Comparison of ENCODE assay signal across 8 cellular contexts in genomic region chr14:64510825-64511679, GRCh38. TPM values are rescaled to one million over a fixed set of nuclear protein-coding genes. Genes with fewer than 3 reads are reported as not detected.
DNase-seq lines count a peak whose midpoint lies in the region; ATAC-seq and TF ChIP-seq lines count a peak whose summit lies in the region.

No MANE protein-coding gene starts in this region.

- H3K4me3 ChIP-seq in MM.1S (ENCODE audit: low read length) = no peak overlapping the region
- no peak overlapping the region for H3K4me3 ChIP-seq in osteoblast (ENCODE audit: insufficient read depth, low read length)
- no peak overlapping the region for H3K4me3 ChIP-seq in upper lobe of left lung

- H4K20me1 ChIP-seq in MM.1S (ENCODE audit: insufficient read depth, low read length) = peaks cover 14% of the 10 kb centered on the region; the same call in 1 of the 2 replicates
- H4K20me1 ChIP-seq in osteoblast (ENCODE audit: insufficient read depth, low read length) = peaks cover 89% of the 10 kb centered on the region

- no peak for TF ChIP-seq EP300 in upper lobe of left lung (IDR thresholded peaks at IDR 0.05)

- peak; percentile 85 for DNase-seq in G401 (ENCODE audit: low spot score)
- peak; percentile 40 for DNase-seq in MM.1S
- peak; percentile 43 to 63 for DNase-seq in SHP77 (lab: John Stamatoyannopoulos, UW)
- peak in 3 of 4 experiments; percentile 7 to 46 (median 37) for DNase-seq in activated naive CD4-positive, alpha-beta T cell (lab: John Stamatoyannopoulos, UW)
- peak in 1 of 2 donors; percentile 57 for DNase-seq in foreskin keratinocyte
- DNase-seq in osteoblast (ENCODE audit: insufficient read length, low spot score, missing footprints) = peak; percentile 52
- peak in 1 of 2 donors; percentile 71 for DNase-seq in upper lobe of left lung

- peaks cover 22% of the 10 kb centered on the region for H3K4me1 ChIP-seq in MM.1S (ENCODE audit: low read length)
- H3K4me1 ChIP-seq in foreskin keratinocyte = peaks cover 43% of the 10 kb centered on the region
- peaks cover 36% of the 10 kb centered on the region for H3K4me1 ChIP-seq in osteoblast (ENCODE audit: insufficient read depth, low read length)
- H3K4me1 ChIP-seq in upper lobe of left lung = peaks cover 48 to 85% (median 70%) of the 10 kb centered on the region in 4 donors

- 15 to 16% methylated on average over 4 of the region's 4 CpGs for WGBS in upper lobe of left lung, 2 donors

- H3K27ac ChIP-seq in MM.1S (ENCODE audit: low read length) (no peak overlapping the region; the same call in 1 of the 2 replicates), foreskin keratinocyte (no peak overlapping the region), osteoblast (ENCODE audit: low read depth, low read length) (no peak overlapping the region), upper lobe of left lung (peak overlapping the region in 3 of 4 donors; percentile 8 to 52 (median 49))

- H3K36me3 ChIP-seq in MM.1S (replicated peaks; ENCODE audit: insufficient read depth, low read length) (no peaks in the 10 kb centered on the region), osteoblast (ENCODE audit: insufficient read depth, low read length) (peaks cover 7% of the 10 kb centered on the region), upper lobe of left lung (no peaks in the 10 kb centered on the region)

- H3K27me3 ChIP-seq in MM.1S (replicated peaks; ENCODE audit: insufficient read depth, low read length) = no peaks in the 10 kb centered on the region
- no peaks in the 10 kb centered on the region for H3K27me3 ChIP-seq in foreskin keratinocyte
- H3K27me3 ChIP-seq in osteoblast (ENCODE audit: insufficient read depth, low read length) = no peaks in the 10 kb centered on the region
- H3K27me3 ChIP-seq in upper lobe of left lung = no peaks in the 10 kb centered on the region

- H3F3A ChIP-seq in MM.1S (ENCODE audit: insufficient read depth, low read length) = peaks cover 12% of the 10 kb centered on the region

- ATAC-seq in foreskin keratinocyte (peak; percentile 45), upper lobe of left lung (ENCODE audit: low FRiP score in 2 of 2) (peak; percentile 88), GM18511 (IDR thresholded peaks at IDR 0.05; ENCODE audit: unreplicated experiment) (no peak)

- H3K4me2 ChIP-seq in MM.1S (ENCODE audit: low read depth, low read length) (no peak overlapping the region), osteoblast (ENCODE audit: insufficient read depth, low read length) (peak overlapping the region; percentile 12)

- no peaks in the 10 kb centered on the region for H3K9me3 ChIP-seq in MM.1S (replicated peaks; ENCODE audit: insufficient read depth, low read length)
- no peaks in the 10 kb centered on the region for H3K9me3 ChIP-seq in osteoblast (ENCODE audit: low read depth, low read length)
- H3K9me3 ChIP-seq in upper lobe of left lung = no peaks in the 10 kb centered on the region

- H3K79me2 ChIP-seq in MM.1S (ENCODE audit: low read length) (peaks cover 98% of the 10 kb centered on the region), osteoblast (ENCODE audit: insufficient read depth, low read length) (peaks cover 96% of the 10 kb centered on the region)

- H2AFZ ChIP-seq in MM.1S (ENCODE audit: low read length) (no peak overlapping the region), osteoblast (ENCODE audit: low read length) (no peak overlapping the region)

- TF ChIP-seq CTCF in MM.1S (IDR thresholded peaks at IDR 0.05; ENCODE audit: low read length) = peak; percentile 69
- peak; percentile 92 for TF ChIP-seq CTCF in foreskin keratinocyte (conservative IDR thresholded peaks at IDR 0.05)
- TF ChIP-seq CTCF in osteoblast (IDR thresholded peaks at IDR 0.05; ENCODE audit: extremely low read depth, low read depth, low read length) = peak; percentile 94
- peak; percentile 77 to 91 (median 84) for TF ChIP-seq CTCF in upper lobe of left lung (IDR thresholded peaks at IDR 0.05)

- no peak for TF ChIP-seq POLR2A in upper lobe of left lung (IDR thresholded peaks at IDR 0.05)

- in situ Hi-C loops in G401 (cut with HindIII; ENCODE audit: low sequenced_read_pairs) = no loop called here

- no peak overlapping the region for H3K9ac ChIP-seq in MM.1S (ENCODE audit: low read length)

- no peaks in the 10 kb centered on the region for H3K9me2 ChIP-seq in MM.1S (replicated peaks; ENCODE audit: insufficient read depth, low read length)

RNA-seq across cellular contexts. Expression of gene ZBTB1, which starts 6.5 kb away (rescaled TPM):
- 31.6 and 38.0 TPM in 2 replicates for total RNA-seq in G401 (2014; rRNA removed; shearing (Covaris generic))
- total RNA-seq in foreskin keratinocyte (28.4 and 34.3 TPM in 2 replicates), osteoblast (60.4 and 67.7 TPM in 2 replicates), upper lobe of left lung (10 to 100 TPM; 34.3 to 74.0 (median 43.2) TPM)
- 6.1 and 6.9 TPM in 2 replicates for polyA plus RNA-seq in foreskin keratinocyte

RNA-seq across cellular contexts. Expression of gene ZBTB25, which starts 7.4 kb away (rescaled TPM):
- 1.2 and 3.1 TPM in 2 replicates for total RNA-seq in G401 (2014; rRNA removed; shearing (Covaris generic))
- total RNA-seq in foreskin keratinocyte (7.1 TPM in 2 replicates), osteoblast (9.8 and 10.6 TPM in 2 replicates), upper lobe of left lung (10 to 100 TPM in 3 of 6 donors, 1 to 10 TPM in 3; 5.9 to 31.4 (median 10.3) TPM)
- 2.1 and 3.2 TPM in 2 replicates for polyA plus RNA-seq in foreskin keratinocyte

RNA-seq across cellular contexts. Expression of gene HSPA2, which starts 29.5 kb away (rescaled TPM):
- total RNA-seq in G401 (2014; rRNA removed; shearing (Covaris generic)) = not detected in 2 replicates
- 23.1 and 33.2 TPM in 2 replicates for total RNA-seq in foreskin keratinocyte
- polyA plus RNA-seq in foreskin keratinocyte = 13.6 and 22.1 TPM in 2 replicates
- total RNA-seq in osteoblast = 1.8 and 4.0 TPM in 2 replicates
- 10 to 100 TPM in 4 of 6 donors, 1 to 10 TPM in 2; 4.8 to 25.7 (median 12.1) TPM for total RNA-seq in upper lobe of left lung

RNA-seq across cellular contexts. Expression of gene PPP1R36, which starts 38.7 kb away (rescaled TPM):
- 0.25 TPM in 1 of 2 replicates, not detected in the other for total RNA-seq in G401 (2014; rRNA removed; shearing (Covaris generic))
- total RNA-seq in foreskin keratinocyte (0.88 and 0.99 TPM in 2 replicates), osteoblast (0.88 and 1.1 TPM in 2 replicates), upper lobe of left lung (1 to 10 TPM in 3 of 6 donors, under 1 TPM in 2, not detected in 1; 0.54 to 2.9 (median 1.4) TPM)
- 0.39 and 0.41 TPM in 2 replicates for polyA plus RNA-seq in foreskin keratinocyte

RNA-seq across cellular contexts. Expression of gene AKAP5, which starts 45.8 kb away (rescaled TPM):
- total RNA-seq in G401 (2014; rRNA removed; shearing (Covaris generic)) = 1.5 and 2.1 TPM in 2 replicates
- total RNA-seq in foreskin keratinocyte (0.10 and 0.11 TPM in 2 replicates), osteoblast (0.59 and 1.1 TPM in 2 replicates), upper lobe of left lung (1 to 10 TPM; 1.0 to 5.4 (median 2.5) TPM)
- polyA plus RNA-seq in foreskin keratinocyte = 0.01 and 0.02 TPM in 2 replicates

Comparison
In these comparisons a context has a peak if more than half of its experiments do, and no peak if none do; other contexts are left out.
1. H3K27ac ChIP-seq: peak in upper lobe of left lung (3 of 4); none in MM.1S (single experiment), foreskin keratinocyte (single experiment) and osteoblast (single experiment).
2. Peak in every context shown above with its lines, with median percentiles within 50 percentile points of each other: CTCF ChIP-seq.